26 cellular contexts compared by ENCODE assay signal in the genomic region with DNA sequence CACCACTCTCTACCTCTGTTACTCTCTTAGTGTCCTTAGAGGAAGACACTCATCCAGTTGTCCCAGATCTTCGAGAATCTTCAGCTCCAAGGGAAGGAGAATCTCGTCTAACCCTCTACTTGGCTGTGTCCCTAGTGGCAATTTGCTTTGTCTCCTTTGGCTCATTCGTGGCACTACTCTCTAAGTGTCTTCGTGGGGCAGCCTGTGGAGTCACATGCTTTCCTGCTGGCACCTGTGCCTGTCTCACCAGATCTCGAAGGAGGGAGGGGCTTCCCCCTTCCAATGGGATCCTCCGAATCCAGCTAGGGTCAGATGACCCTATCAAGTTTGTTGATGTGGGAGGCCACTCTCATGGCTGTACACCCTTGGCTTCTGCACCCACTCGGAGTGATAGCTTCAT. TPM values are rescaled to one million over a fixed set of nuclear protein-coding genes. Genes with fewer than 3 reads are reported as not detected.
DNase-seq lines count a peak whose midpoint lies in the region; ATAC-seq and TF ChIP-seq lines count a peak whose summit lies in the region.
"Had no signal": no experiment of that assay in that cellular context is flagged by ENCODE, and none has a peak within 500 bp of the region (broad histone marks: within the 10 kb centered on the region; RNA-seq: fewer than 3 reads in every experiment).

No MANE protein-coding gene starts in this region.

- H3K27ac Mint-ChIP-seq in nephron progenitor cell (no peak overlapping the region), type B pancreatic cell (no peak overlapping the region)
- H3K27ac Mint-ChIP-seq: GM23338 had no signal

- intact Hi-C loops in dorsolateral prefrontal cortex (cut with DNase I) = loop anchor here in 1 of 2 donors (5.0 kb wide), 1 partner anchor 35 kb away; no protein-coding TSS in a partner anchor

- no peak for ATAC-seq in GM18867 (IDR thresholded peaks at IDR 0.05; ENCODE audit: unreplicated experiment)
- ATAC-seq: GM23338 had no signal

- H3K4me1 Mint-ChIP-seq in nephron progenitor cell (peaks cover 62% of the 10 kb centered on the region), type B pancreatic cell (ENCODE audit: unreplicated experiment) (peaks cover 20% of the 10 kb centered on the region)

- H3K36me3 Mint-ChIP-seq in nephron progenitor cell (ENCODE audit: low read depth) (peaks cover 76% of the 10 kb centered on the region), type B pancreatic cell (peaks cover 62% of the 10 kb centered on the region)

- peak overlapping the region; percentile 17 for H3K4me3 Mint-ChIP-seq in nephron progenitor cell
- H3K4me3 Mint-ChIP-seq in type B pancreatic cell = peak overlapping the region; percentile 39

- H3K27me3 Mint-ChIP-seq in nephron progenitor cell (ENCODE audit: low read depth, poor library complexity) (peaks cover 6% of the 10 kb centered on the region), type B pancreatic cell (peaks cover 28% of the 10 kb centered on the region)

- peaks cover 0 to 82% (median 3%) of the 10 kb centered on the region in 45 donors for H3K27me3 ChIP-seq in dorsolateral prefrontal cortex

- H3K4me3 ChIP-seq in dorsolateral prefrontal cortex = peak overlapping the region in 21 of 59 donors; percentile 1 to 68 (median 23)
- H3K4me3 ChIP-seq: GM23338, SK-N-MC had no signal

- peak overlapping the region in 40 of 59 donors; percentile 3 to 94 (median 56) for H3K27ac ChIP-seq in dorsolateral prefrontal cortex
- H3K27ac ChIP-seq: 22Rv1, RWPE1, SK-N-MC had no signal

- DNase-seq in activated CD8-positive, alpha-beta memory T cell treated with anti-CD3 and anti-CD28 coated beads for 24 hours = peak; percentile 48
- DNase-seq in activated CD8-positive, alpha-beta memory T cell treated with anti-CD3 and anti-CD28 coated beads, Interleukin-2, amount 50 U/mL, for 4 hours = no peak
- DNase-seq in dorsolateral prefrontal cortex (no peak), nephron progenitor cell (no peak), type B pancreatic cell (ENCODE audit: extremely low spot score, unreplicated experiment) (no peak), COR-L47 (lab: John Stamatoyannopoulos, UW) (no peak), CD1c-positive myeloid dendritic cell (ENCODE audit: extremely low spot score) (no peak)
- DNase-seq: ACHN, C1 segment of cervical spinal cord, EL, GF-D8, HCEC 1CT, Karpas-422, MV-4-11, NCI-H1105 treated with DMSO at 0.1 percent for 48 hours, NCI-H2029 treated with DMSO at 0.1 percent for 48 hours, NCI-H226, NCI-H510A treated with DMSO at 0.1 percent for 48 hours, NCI-H748 treated with DMSO at 0.1 percent for 48 hours, SHP77 treated with DMSO at 0.1 percent for 48 hours had no signal

- H3K9me3 Mint-ChIP-seq in nephron progenitor cell (peaks cover 60% of the 10 kb centered on the region), type B pancreatic cell (peaks cover 5% of the 10 kb centered on the region)
- H3K9me3 Mint-ChIP-seq: GM23338 had no signal

- TF ChIP-seq CTCF in dorsolateral prefrontal cortex (IDR thresholded peaks at IDR 0.05 in 54 of 56, conservative IDR thresholded peaks at IDR 0.05 in 2 of 56; ENCODE audit: low read depth in 1 of 56, partially characterized antibody in 56 of 56) (no peak), nephron progenitor cell (IDR thresholded peaks at IDR 0.05) (no peak), type B pancreatic cell (conservative IDR thresholded peaks at IDR 0.05) (no peak)

RNA-seq across cellular contexts. Expression of a gene that starts 1.8 kb away (rescaled TPM):
- total RNA-seq in dorsolateral prefrontal cortex = 10 to 100 TPM; 21.8 to 82.1 (median 50.7) TPM
- total RNA-seq in type B pancreatic cell (ENCODE audit: low replicate concordance) = 0.45 and 1.9 TPM in 2 replicates

RNA-seq across cellular contexts. Expression of a gene that starts 2.3 kb away (rescaled TPM):
- total RNA-seq in dorsolateral prefrontal cortex (10 to 100 TPM in 118 of 120 experiments, 1 to 10 TPM in 2; 9.0 to 35.3 (median 19.4) TPM), type B pancreatic cell (ENCODE audit: low replicate concordance) (0.38 and 4.0 TPM in 2 replicates)

RNA-seq across cellular contexts. Expression of a gene that starts 11.4 kb away (rescaled TPM):
- total RNA-seq in dorsolateral prefrontal cortex (100 to 1,000 TPM in 119 of 120 experiments, 10 to 100 TPM in 1; 96.7 to 415 (median 161) TPM), type B pancreatic cell (ENCODE audit: low replicate concordance) (11.0 and 60.3 TPM in 2 replicates)

RNA-seq across cellular contexts. Expression of a gene that starts 56.8 kb away (rescaled TPM):
- total RNA-seq in dorsolateral prefrontal cortex (10 to 100 TPM in 113 of 120 experiments, 1 to 10 TPM in 7; 8.0 to 37.5 (median 15.4) TPM), type B pancreatic cell (ENCODE audit: low replicate concordance) (1.2 and 1.7 TPM in 2 replicates)
- total RNA-seq: M059J had no signal
